In the genomic region with DNA sequence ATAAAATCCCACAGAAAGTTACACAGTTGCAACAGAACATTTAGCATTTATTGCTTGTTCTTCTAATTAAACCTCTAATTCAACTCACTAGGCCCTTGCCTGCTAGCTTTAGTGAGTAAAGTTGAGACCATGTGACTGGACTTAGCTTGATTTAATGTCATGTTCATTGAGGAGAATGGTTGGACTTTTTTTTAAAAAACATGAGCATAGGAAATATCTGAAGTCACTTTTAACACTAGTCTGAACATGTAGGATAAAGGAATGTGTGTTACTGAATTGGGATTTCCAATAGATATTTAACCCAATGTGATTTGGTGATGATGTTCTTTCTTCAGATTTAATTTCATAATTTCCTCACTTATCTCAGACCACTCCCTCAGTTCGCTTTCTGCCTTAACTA, we compare ENCODE assay signal across 14 cellular contexts. TPM values are rescaled to one million over a fixed set of nuclear protein-coding genes. Genes with fewer than 3 reads are reported as not detected.
DNase-seq lines count a peak whose midpoint lies in the region; ATAC-seq and TF ChIP-seq lines count a peak whose summit lies in the region.
"Had no signal": no experiment of that assay in that cellular context is flagged by ENCODE, and none has a peak within 500 bp of the region (broad histone marks: within the 10 kb centered on the region; RNA-seq: fewer than 3 reads in every experiment).

No MANE protein-coding gene starts in this region.

- POLR2A ChIA-PET in CD4-positive, alpha-beta T cell (lab: Charles Lee) = interaction anchor here (1.0 to 3.0 kb wide), 11 partner anchors 13 to 304 kb away, joined by 3 to 87 read pairs (median 6); partner anchors contain the start of genes GLCCI1 and UMAD1
- POLR2A ChIA-PET in activated CD4-positive, alpha-beta memory T cell treated with anti-CD3 and anti-CD28 coated beads for 36 hours (lab: Charles Lee) = interaction anchor here (0.6 to 2.9 kb wide), 4 partner anchors 18 to 241 kb away, joined by 3 to 11 read pairs (median 6); partner anchors contain the start of gene GLCCI1

- H3K9me3 Mint-ChIP-seq in CD4-positive, alpha-beta T cell = no peaks in the 10 kb centered on the region
- no peaks in the 10 kb centered on the region for H3K9me3 Mint-ChIP-seq in activated CD4-positive, alpha-beta memory T cell treated with anti-CD3 and anti-CD28 coated beads for 36 hours
- H3K9me3 Mint-ChIP-seq in memory B cell = no peaks in the 10 kb centered on the region
- no peaks in the 10 kb centered on the region for H3K9me3 Mint-ChIP-seq in activated T-helper 1 cell treated with anti-CD3 and anti-CD28 coated beads, Interleukin-12 subunit alpha, Interleukin-12 subunit beta, Interleukin-2, Interleukin-4 antibody, amounts not matched to agents 30 ng/mL and 10 ng/mL and 1 ng/mL, durations not matched to agents 14 hours and 24 hours and 36 hours

- peak overlapping the region; percentile 60 for H3K4me3 Mint-ChIP-seq in CD4-positive, alpha-beta T cell
- peak overlapping the region; percentile 71 for H3K4me3 Mint-ChIP-seq in activated CD4-positive, alpha-beta memory T cell treated with anti-CD3 and anti-CD28 coated beads for 36 hours
- H3K4me3 Mint-ChIP-seq in memory B cell = no peak overlapping the region
- H3K4me3 Mint-ChIP-seq in activated T-helper 1 cell treated with anti-CD3 and anti-CD28 coated beads, Interleukin-12 subunit alpha, Interleukin-12 subunit beta, Interleukin-2, Interleukin-4 antibody, amounts not matched to agents 30 ng/mL and 10 ng/mL and 1 ng/mL, durations not matched to agents 14 hours and 24 hours and 36 hours = no peak overlapping the region

- DNase-seq in CD4-positive, alpha-beta T cell = no peak
- DNase-seq in GM06990 (ENCODE audit: extremely low read depth, insufficient read length) (no peak), memory B cell (ENCODE audit: low spot score in 2 of 2) (no peak), MG63 (no peak)
- no peak for DNase-seq in activated CD4-positive, alpha-beta memory T cell treated with anti-CD3 and anti-CD28 coated beads for 36 hours
- DNase-seq in activated T-helper 1 cell treated with anti-CD3 and anti-CD28 coated beads, Interleukin-12 subunit alpha, Interleukin-12 subunit beta, Interleukin-2, Interleukin-4 antibody, amounts not matched to agents 30 ng/mL and 10 ng/mL and 1 ng/mL, durations not matched to agents 14 hours and 24 hours and 36 hours (ENCODE audit: low spot score) = no peak
- DNase-seq: C1 segment of cervical spinal cord, Karpas-422, NCI-H146, NCI-H446, pancreas had no signal

- peak overlapping the region; percentile 77 for H3K27ac Mint-ChIP-seq in CD4-positive, alpha-beta T cell
- H3K27ac Mint-ChIP-seq in activated CD4-positive, alpha-beta memory T cell treated with anti-CD3 and anti-CD28 coated beads for 36 hours = peak overlapping the region; percentile 89
- H3K27ac Mint-ChIP-seq in memory B cell = peak overlapping the region; percentile 83
- no peak overlapping the region for H3K27ac Mint-ChIP-seq in activated T-helper 1 cell treated with anti-CD3 and anti-CD28 coated beads, Interleukin-12 subunit alpha, Interleukin-12 subunit beta, Interleukin-2, Interleukin-4 antibody, amounts not matched to agents 30 ng/mL and 10 ng/mL and 1 ng/mL, durations not matched to agents 14 hours and 24 hours and 36 hours

- no peaks in the 10 kb centered on the region for H3K36me3 ChIP-seq in GM06990 (ENCODE audit: control insufficient read depth, insufficient read depth, low read length)
- H3K36me3 ChIP-seq in MG63 = no peaks in the 10 kb centered on the region
- H3K36me3 ChIP-seq: pancreas, stomach had no signal

- intact Hi-C loops in CD4-positive, alpha-beta T cell (cut with DNase I, micrococcal nuclease) = loop anchor here in 1 of 2 experiments (5.0 kb wide), 1 partner anchor 92 kb away; no protein-coding TSS in a partner anchor
- intact Hi-C loops in activated CD4-positive, alpha-beta memory T cell treated with anti-CD3 and anti-CD28 coated beads for 36 hours (cut with micrococcal nuclease) = loop anchor here (1.0 to 10.0 kb wide), 2 partner anchors 89 to 232 kb away; no protein-coding TSS in a partner anchor
- intact Hi-C loops in activated T-helper 1 cell treated with anti-CD3 and anti-CD28 coated beads, Interleukin-12 subunit alpha, Interleukin-12 subunit beta, Interleukin-2, Interleukin-4 antibody, amounts not matched to agents 30 ng/mL and 10 ng/mL and 1 ng/mL, durations not matched to agents 14 hours and 24 hours and 36 hours (cut with micrococcal nuclease) = loop anchor here (1.0 kb wide), 1 partner anchor 23 kb away; no protein-coding TSS in a partner anchor

- no peak for ATAC-seq in CD4-positive, alpha-beta T cell (ENCODE audit: poor library complexity)
- ATAC-seq in memory B cell (ENCODE audit: low read depth) = no peak
- ATAC-seq in HG03196 (IDR thresholded peaks at IDR 0.05; ENCODE audit: unreplicated experiment) = no peak

- H3K27me3 ChIP-seq in CD4-positive, alpha-beta T cell (ENCODE audit: control insufficient read depth, insufficient read depth, low read length) = no peaks in the 10 kb centered on the region
- no peaks in the 10 kb centered on the region for H3K27me3 ChIP-seq in GM06990 (replicated peaks; ENCODE audit: control insufficient read depth, insufficient read depth, low read length)
- H3K27me3 ChIP-seq in MG63 = no peaks in the 10 kb centered on the region
- H3K27me3 ChIP-seq: pancreas, stomach had no signal

- H3K36me3 Mint-ChIP-seq in CD4-positive, alpha-beta T cell (ENCODE audit: low read depth) = no peaks in the 10 kb centered on the region
- H3K36me3 Mint-ChIP-seq in activated CD4-positive, alpha-beta memory T cell treated with anti-CD3 and anti-CD28 coated beads for 36 hours = no peaks in the 10 kb centered on the region
- H3K36me3 Mint-ChIP-seq in memory B cell = peaks cover 3% of the 10 kb centered on the region
- H3K36me3 Mint-ChIP-seq in activated T-helper 1 cell treated with anti-CD3 and anti-CD28 coated beads, Interleukin-12 subunit alpha, Interleukin-12 subunit beta, Interleukin-2, Interleukin-4 antibody, amounts not matched to agents 30 ng/mL and 10 ng/mL and 1 ng/mL, durations not matched to agents 14 hours and 24 hours and 36 hours (ENCODE audit: low read depth) = no peaks in the 10 kb centered on the region

- H3K27ac ChIP-seq in CD4-positive, alpha-beta T cell (ENCODE audit: low read depth, low read length) = peak overlapping the region; percentile 30
- H3K27ac ChIP-seq: coronary artery, pancreas had no signal

- H3K27me3 Mint-ChIP-seq in CD4-positive, alpha-beta T cell = no peaks in the 10 kb centered on the region
- no peaks in the 10 kb centered on the region for H3K27me3 Mint-ChIP-seq in activated CD4-positive, alpha-beta memory T cell treated with anti-CD3 and anti-CD28 coated beads for 36 hours
- no peaks in the 10 kb centered on the region for H3K27me3 Mint-ChIP-seq in memory B cell
- peaks cover 5% of the 10 kb centered on the region for H3K27me3 Mint-ChIP-seq in activated T-helper 1 cell treated with anti-CD3 and anti-CD28 coated beads, Interleukin-12 subunit alpha, Interleukin-12 subunit beta, Interleukin-2, Interleukin-4 antibody, amounts not matched to agents 30 ng/mL and 10 ng/mL and 1 ng/mL, durations not matched to agents 14 hours and 24 hours and 36 hours (ENCODE audit: insufficient read depth)

- H3K4me3 ChIP-seq in GM06990 (replicated peaks; ENCODE audit: low read depth, low read length) (peak overlapping the region; percentile 31; the same call in 1 of the 2 replicates), MG63 (no peak overlapping the region)
- H3K4me3 ChIP-seq: coronary artery, pancreas, stomach had no signal

- TF ChIP-seq CTCF in CD4-positive, alpha-beta T cell (IDR thresholded peaks at IDR 0.05) = no peak
- no peak for TF ChIP-seq CTCF in GM06990 (IDR thresholded peaks at IDR 0.05; ENCODE audit: insufficient read depth, low read length, poor library complexity, severe bottlenecking)

- CTCF ChIA-PET in CD4-positive, alpha-beta T cell (lab: Charles Lee) = interaction anchor here (1.0 to 1.4 kb wide), 3 partner anchors 8 to 25 kb away, joined by 3 read pairs; no protein-coding TSS in a partner anchor
- CTCF ChIA-PET in activated CD4-positive, alpha-beta memory T cell treated with anti-CD3 and anti-CD28 coated beads for 36 hours (lab: Charles Lee) = interaction anchor here (0.6 to 1.7 kb wide), 5 partner anchors 92 to 273 kb away, joined by 3 to 9 read pairs (median 3); no protein-coding TSS in a partner anchor

- H3K9me3 ChIP-seq in CD4-positive, alpha-beta T cell (ENCODE audit: control insufficient read depth, low read length) = no peaks in the 10 kb centered on the region
- H3K9me3 ChIP-seq in MG63 = no peaks in the 10 kb centered on the region
- H3K9me3 ChIP-seq: pancreas, stomach had no signal

- peaks cover 30% of the 10 kb centered on the region for H3K4me1 Mint-ChIP-seq in CD4-positive, alpha-beta T cell (ENCODE audit: low read depth)
- H3K4me1 Mint-ChIP-seq in activated CD4-positive, alpha-beta memory T cell treated with anti-CD3 and anti-CD28 coated beads for 36 hours (ENCODE audit: low read depth) = peaks cover 26% of the 10 kb centered on the region
- peaks cover 19% of the 10 kb centered on the region for H3K4me1 Mint-ChIP-seq in memory B cell
- peaks cover 15% of the 10 kb centered on the region for H3K4me1 Mint-ChIP-seq in activated T-helper 1 cell treated with anti-CD3 and anti-CD28 coated beads, Interleukin-12 subunit alpha, Interleukin-12 subunit beta, Interleukin-2, Interleukin-4 antibody, amounts not matched to agents 30 ng/mL and 10 ng/mL and 1 ng/mL, durations not matched to agents 14 hours and 24 hours and 36 hours (ENCODE audit: low read depth)

RNA-seq across cellular contexts. Expression of gene GLCCI1, which starts 24.6 kb away (rescaled TPM):
- total RNA-seq in CD4-positive, alpha-beta T cell = 10 to 100 TPM; 22.2 to 22.3 TPM
- 10 to 100 TPM in 1 of 2 experiments, 1 to 10 TPM in 1; 8.6 to 11.5 TPM for total RNA-seq in activated CD4-positive, alpha-beta memory T cell treated with anti-CD3 and anti-CD28 coated beads for 36 hours
- total RNA-seq in activated T-helper 1 cell treated with anti-CD3 and anti-CD28 coated beads, Interleukin-12 subunit alpha, Interleukin-12 subunit beta, Interleukin-2, Interleukin-4 antibody, amounts not matched to agents 30 ng/mL and 10 ng/mL and 1 ng/mL, durations not matched to agents 14 hours and 24 hours and 36 hours = 13.4 and 13.5 TPM in 2 replicates
- 0.76 and 2.9 TPM in 2 replicates for total RNA-seq in MG63 (2014; rRNA removed; shearing (Covaris generic); ENCODE audit: low replicate concordance)

Comparison
In these comparisons a context has a peak if more than half of its experiments do, and no peak if none do; other contexts are left out.
1. H3K4me3 Mint-ChIP-seq: peak in CD4-positive, alpha-beta T cell (single experiment) and activated CD4-positive, alpha-beta memory T cell treated with anti-CD3 and anti-CD28 coated beads for 36 hours (single experiment); none in memory B cell (single experiment) and activated T-helper 1 cell treated with anti-CD3 and anti-CD28 coated beads, Interleukin-12 subunit alpha, Interleukin-12 subunit beta, Interleukin-2, Interleukin-4 antibody, amounts not matched to agents 30 ng/mL and 10 ng/mL and 1 ng/mL, durations not matched to agents 14 hours and 24 hours and 36 hours (single experiment).